In the genomic region with DNA sequence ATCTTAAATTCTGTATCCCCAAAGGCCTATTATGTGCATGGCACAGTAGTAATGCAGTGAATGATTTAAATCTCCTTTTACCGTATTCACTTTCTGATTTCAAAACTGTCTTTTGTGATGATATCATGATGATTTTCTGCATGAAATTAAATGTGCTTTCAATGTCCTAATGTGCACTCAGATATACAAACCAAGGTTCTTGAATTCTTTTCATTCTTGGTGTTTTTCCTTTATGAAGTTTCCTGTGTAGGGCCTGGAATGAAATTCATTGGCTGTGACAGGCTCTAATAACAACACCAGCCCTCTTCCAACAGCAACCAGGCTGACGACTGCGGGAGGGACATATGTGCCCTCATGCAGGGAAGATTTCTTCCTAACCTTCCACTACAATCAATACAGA, we compare ENCODE assay signal across 1 cellular context.
TF ChIP-seq lines count a peak whose summit lies in the region.

No MANE protein-coding gene starts in this region.

TF ChIP-seq in H1, 55 proteins besides CTCF, POLR2A, EP300 and RAD21 (continued from another document):
- TF ChIP-seq, protein P1, sequence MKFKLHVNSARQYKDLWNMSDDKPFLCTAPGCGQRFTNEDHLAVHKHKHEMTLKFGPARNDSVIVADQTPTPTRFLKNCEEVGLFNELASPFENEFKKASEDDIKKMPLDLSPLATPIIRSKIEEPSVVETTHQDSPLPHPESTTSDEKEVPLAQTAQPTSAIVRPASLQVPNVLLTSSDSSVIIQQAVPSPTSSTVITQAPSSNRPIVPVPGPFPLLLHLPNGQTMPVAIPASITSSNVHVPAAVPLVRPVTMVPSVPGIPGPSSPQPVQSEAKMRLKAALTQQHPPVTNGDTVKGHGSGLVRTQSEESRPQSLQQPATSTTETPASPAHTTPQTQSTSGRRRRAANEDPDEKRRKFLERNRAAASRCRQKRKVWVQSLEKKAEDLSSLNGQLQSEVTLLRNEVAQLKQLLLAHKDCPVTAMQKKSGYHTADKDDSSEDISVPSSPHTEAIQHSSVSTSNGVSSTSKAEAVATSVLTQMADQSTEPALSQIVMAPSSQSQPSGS (IDR thresholded peaks at IDR 0.05; ENCODE audit: low read length), result no peak
- no peak for TF ChIP-seq TCF12 (IDR thresholded peaks at IDR 0.05; ENCODE audit: low read depth, low read length)
- TF ChIP-seq CTBP2 (IDR thresholded peaks at IDR 0.05; ENCODE audit: borderline replicate concordance, insufficient read depth, insufficient read length, low read length), result no peak
- no peak for TF ChIP-seq BRCA1 (IDR thresholded peaks at IDR 0.05; ENCODE audit: low read depth, low read length)
- TF ChIP-seq TAF1 (IDR thresholded peaks at IDR 0.05; ENCODE audit: low read depth, low read length), result no peak
- TF ChIP-seq MAFK (IDR thresholded peaks at IDR 0.05; ENCODE audit: low read depth, low read length), result no peak
- TF ChIP-seq GABPA (IDR thresholded peaks at IDR 0.05; ENCODE audit: borderline replicate concordance, insufficient read depth, low read length), result no peak
- TF ChIP-seq JUND (IDR thresholded peaks at IDR 0.05; ENCODE audit: low read length), result no peak
- TF ChIP-seq NANOG (IDR thresholded peaks at IDR 0.05; ENCODE audit: insufficient read depth, low read depth, low read length, poor library complexity, severe bottlenecking), result no peak
- no peak for TF ChIP-seq EZH2 (IDR thresholded peaks at IDR 0.05; ENCODE audit: low read depth, low read length, severe bottlenecking)
- no peak for TF ChIP-seq SP1 (IDR thresholded peaks at IDR 0.05; ENCODE audit: low read depth, low read length)
- TF ChIP-seq YY1 (IDR thresholded peaks at IDR 0.05; ENCODE audit: low read depth, low read length), result no peak
- no peak for TF ChIP-seq BACH1 (IDR thresholded peaks at IDR 0.05; ENCODE audit: low read length)
- TF ChIP-seq EGR1 (IDR thresholded peaks at IDR 0.05; ENCODE audit: borderline replicate concordance, low read depth, low read length), result no peak
